ENCODE assay signal across 9 cellular contexts in the genomic region with DNA sequence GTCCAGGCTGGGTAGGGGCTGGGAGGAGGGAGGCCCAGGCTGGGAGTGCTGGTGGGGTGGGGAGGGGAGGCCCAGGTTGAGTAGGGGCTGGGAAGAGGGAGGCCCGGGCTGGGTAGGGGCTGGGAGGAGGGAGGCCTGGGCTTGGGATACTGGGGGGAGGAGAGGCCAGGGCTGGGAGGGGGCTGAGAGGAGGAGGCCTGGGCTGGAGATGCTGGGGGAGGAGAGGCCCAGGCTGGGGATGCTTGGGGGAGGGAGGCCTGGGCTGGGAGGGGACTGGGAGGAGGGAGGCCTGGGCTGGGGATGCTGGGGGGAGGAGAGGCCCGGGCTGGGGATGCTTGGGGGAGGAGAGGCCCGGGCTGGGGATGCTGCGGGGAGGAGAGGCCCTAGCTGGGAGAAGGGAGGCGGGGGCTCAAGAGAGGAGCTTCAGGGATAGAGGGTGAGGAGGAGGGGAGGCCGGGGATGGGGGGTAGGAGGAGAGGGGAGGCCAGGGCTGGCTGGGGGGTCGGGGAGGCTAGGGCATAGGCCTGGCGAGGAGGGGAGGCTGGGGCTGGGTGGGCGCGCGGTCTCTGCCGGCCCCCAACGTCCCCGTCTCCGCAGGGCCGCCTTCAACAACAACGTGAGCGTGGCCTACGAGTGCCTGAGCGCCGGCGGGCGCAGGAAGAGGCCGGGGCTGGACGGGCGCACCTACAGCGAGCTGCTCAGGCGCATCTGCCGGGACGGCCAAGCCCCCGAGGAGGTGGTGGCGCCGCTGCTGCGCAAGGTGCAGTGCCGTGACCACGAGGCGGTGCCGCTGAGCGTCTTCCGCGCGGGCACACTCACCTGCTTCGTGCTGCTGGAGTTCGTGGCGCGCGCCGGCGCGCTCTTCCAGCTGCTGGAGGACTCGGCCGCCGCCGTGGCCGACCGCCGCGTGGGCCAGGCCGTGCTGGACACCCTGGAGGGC. TPM values are rescaled to one million over a fixed set of nuclear protein-coding genes. Genes with fewer than 3 reads are reported as not detected.
A peak's percentile ranks its signal among the peaks of the same experiment; 100 is the strongest.
DNase-seq lines count a peak whose midpoint lies in the region; ATAC-seq and TF ChIP-seq lines count a peak whose summit lies in the region.
"Had no signal": no experiment of that assay in that cellular context is flagged by ENCODE, and none has a peak within 500 bp of the region (broad histone marks: within the 10 kb centered on the region; RNA-seq: fewer than 3 reads in every experiment).

No MANE protein-coding gene starts in this region.

- TF ChIP-seq CTCF in kidney epithelial cell (IDR thresholded peaks at IDR 0.05; ENCODE audit: insufficient read depth, low read length, poor library complexity, severe bottlenecking) = peak; percentile 6

- DNase-seq in SK-N-DZ (ENCODE audit: low spot score) (peak; percentile 83), kidney epithelial cell (ENCODE audit: low read depth) (no peak), NCI-H2107 (lab: John Stamatoyannopoulos, UW) (no peak)
- peak; percentile 84 for DNase-seq in activated effector memory CD4-positive, alpha-beta T cell treated with anti-CD3 and anti-CD28 coated beads, Interleukin-2, amount 50 U/mL, for 16 hours
- peak; percentile 41 for DNase-seq in stimulated activated CD8-positive, alpha-beta memory T cell treated with anti-CD3 and anti-CD28 coated beads, Interleukin-12 subunit alpha, Interleukin-12 subunit beta, amount 100 ng/mL, for 4 hours (ENCODE audit: low read depth)

- no peaks in the 10 kb centered on the region for H3K36me3 ChIP-seq in kidney epithelial cell (ENCODE audit: control insufficient read depth, insufficient read depth, low read length)

- peaks cover 4% of the 10 kb centered on the region for H3K27me3 ChIP-seq in kidney epithelial cell (ENCODE audit: control insufficient read depth, insufficient read depth, low read length)

- H3K4me3 ChIP-seq in kidney epithelial cell (ENCODE audit: low read depth, low read length) = no peak overlapping the region

- ATAC-seq in GM19351 (IDR thresholded peaks at IDR 0.05; ENCODE audit: unreplicated experiment) = no peak
- ATAC-seq in HG02970 (IDR thresholded peaks at IDR 0.05; ENCODE audit: low FRiP score, unreplicated experiment) = no peak
- ATAC-seq in HG03139 (IDR thresholded peaks at IDR 0.05; ENCODE audit: unreplicated experiment) = no peak

RNA-seq across cellular contexts. Expression of gene TPGS1, which starts 11.3 kb away (rescaled TPM):
- 33.8 and 44.2 TPM in 2 replicates for polyA plus RNA-seq in SK-N-DZ (2014; cell fraction: cytosol; rRNA removed)
- polyA plus RNA-seq in SK-N-DZ (2014; cell fraction: nucleus; rRNA removed) = 31.9 and 56.0 TPM in 2 replicates
- total RNA-seq in kidney epithelial cell = 52.7 and 68.8 TPM in 2 replicates

RNA-seq across cellular contexts. Expression of gene CDC34, which starts 13.0 kb away (rescaled TPM):
- polyA plus RNA-seq in SK-N-DZ (2014; cell fraction: cytosol; rRNA removed) = 139 and 213 TPM in 2 replicates
- polyA plus RNA-seq in SK-N-DZ (2014; cell fraction: nucleus; rRNA removed) = 181 and 217 TPM in 2 replicates
- 168 and 194 TPM in 2 replicates for total RNA-seq in kidney epithelial cell

RNA-seq across cellular contexts. Expression of gene MADCAM1, which starts 22.3 kb away (rescaled TPM):
- polyA plus RNA-seq in SK-N-DZ (2014; cell fraction: cytosol; rRNA removed) = 0.15 and 0.20 TPM in 2 replicates
- polyA plus RNA-seq in SK-N-DZ (2014; cell fraction: nucleus; rRNA removed) = 0.21 and 1.7 TPM in 2 replicates
- total RNA-seq in kidney epithelial cell = 0.14 and 0.46 TPM in 2 replicates

RNA-seq across cellular contexts. Expression of gene GZMM, which starts 25.3 kb away (rescaled TPM):
- polyA plus RNA-seq in SK-N-DZ (2014; cell fraction: cytosol; rRNA removed) = not detected in 2 replicates
- polyA plus RNA-seq in SK-N-DZ (2014; cell fraction: nucleus; rRNA removed) = 0.89 TPM in 1 of 2 replicates, not detected in the other
- total RNA-seq in kidney epithelial cell = not detected in 2 replicates
- total RNA-seq: skeletal muscle tissue had no signal

RNA-seq across cellular contexts. Expression of gene BSG, which starts 53.8 kb away (rescaled TPM):
- polyA plus RNA-seq in SK-N-DZ (2014; cell fraction: cytosol; rRNA removed) = 842 and 849 TPM in 2 replicates
- polyA plus RNA-seq in SK-N-DZ (2014; cell fraction: nucleus; rRNA removed) = 345 and 387 TPM in 2 replicates
- total RNA-seq in kidney epithelial cell = 838 and 979 TPM in 2 replicates

Comparison
In these comparisons a context has a peak if more than half of its experiments do, and no peak if none do; other contexts are left out.
1. DNase-seq: peak in SK-N-DZ (single experiment), activated effector memory CD4-positive, alpha-beta T cell treated with anti-CD3 and anti-CD28 coated beads, Interleukin-2, amount 50 U/mL, for 16 hours (single experiment) and stimulated activated CD8-positive, alpha-beta memory T cell treated with anti-CD3 and anti-CD28 coated beads, Interleukin-12 subunit alpha, Interleukin-12 subunit beta, amount 100 ng/mL, for 4 hours (single experiment); none in kidney epithelial cell (single experiment) and NCI-H2107 (single experiment).